19 cellular contexts compared by ENCODE assay signal in the genomic region with DNA sequence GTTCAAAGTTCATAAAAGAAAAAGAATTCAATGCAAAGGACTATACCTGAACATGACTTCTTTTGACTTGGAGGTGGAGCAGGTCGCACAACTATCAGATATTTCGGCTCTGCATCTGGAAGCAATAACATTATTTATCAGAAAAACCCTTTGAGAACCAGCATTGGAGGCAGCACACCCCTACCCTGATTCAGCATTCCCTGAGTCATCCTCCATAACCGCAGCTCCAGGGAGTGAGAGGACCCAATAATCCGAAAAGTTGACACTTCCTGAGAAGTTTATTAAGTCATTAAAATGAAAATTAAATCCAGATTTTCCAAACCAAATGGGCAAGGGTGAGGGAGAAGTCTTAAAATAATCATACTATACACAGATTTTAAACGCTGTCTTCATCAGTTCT.
A peak's percentile ranks its signal among the peaks of the same experiment; 100 is the strongest.
DNase-seq lines count a peak whose midpoint lies in the region; ATAC-seq and TF ChIP-seq lines count a peak whose summit lies in the region.
"Had no signal": no experiment of that assay in that cellular context is flagged by ENCODE, and none has a peak within 500 bp of the region (broad histone marks: within the 10 kb centered on the region; RNA-seq: fewer than 3 reads in every experiment).

No MANE protein-coding gene starts in this region.

- no peak overlapping the region for H3K4me2 ChIP-seq in Karpas-422 (ENCODE audit: low read depth, low read length, poor library complexity, severe bottlenecking)

- no peak overlapping the region for H3K9ac ChIP-seq in Karpas-422 (ENCODE audit: low read length)

- H3K9me2 ChIP-seq in Karpas-422 (replicated peaks; ENCODE audit: insufficient read depth, low read length) = no peaks in the 10 kb centered on the region

- peaks cover 5% of the 10 kb centered on the region; the same call in 1 of the 2 replicates for H3K4me1 ChIP-seq in Karpas-422 (ENCODE audit: low read length)
- H3K4me1 ChIP-seq in uterus = no peaks in the 10 kb centered on the region
- H3K4me1 ChIP-seq: psoas muscle, SJSA1 had no signal

- no peaks in the 10 kb centered on the region for H3K36me3 ChIP-seq in Karpas-422 (ENCODE audit: insufficient read depth, low read length)
- H3K36me3 ChIP-seq in uterus = no peaks in the 10 kb centered on the region
- H3K36me3 ChIP-seq: SJSA1 had no signal

- H3K4me3 ChIP-seq in Karpas-422 (ENCODE audit: low read length) (no peak overlapping the region), choroid plexus epithelial cell (ENCODE audit: low read depth, low read length) (no peak overlapping the region), skeletal muscle cell (ENCODE audit: low read depth, low read length) (no peak overlapping the region), uterus (no peak overlapping the region)
- H3K4me3 ChIP-seq: dorsolateral prefrontal cortex, esophagus muscularis mucosa, psoas muscle, SJSA1 had no signal

- H3K27me3 ChIP-seq in Karpas-422 (ENCODE audit: low read length) (no peaks in the 10 kb centered on the region), uterus (no peaks in the 10 kb centered on the region)
- H3K27me3 ChIP-seq: dorsolateral prefrontal cortex, esophagus muscularis mucosa, SJSA1 had no signal

- TF ChIP-seq CTCF in choroid plexus epithelial cell (conservative IDR thresholded peaks at IDR 0.05; ENCODE audit: low read depth, low read length) (no peak), uterus (IDR thresholded peaks at IDR 0.05) (no peak)

- no peak for TF ChIP-seq POLR2A in uterus (IDR thresholded peaks at IDR 0.05)

- DNase-seq in EL = peak; percentile 87
- DNase-seq in Karpas-422 = peak; percentile 6
- peak; percentile 45 for DNase-seq in choroid plexus epithelial cell (ENCODE audit: low read depth)
- peak; percentile 39 for DNase-seq in skeletal muscle cell (ENCODE audit: low read depth)
- DNase-seq in H4 (ENCODE audit: low spot score) = no peak
- DNase-seq in hippocampal formation (lab: John Stamatoyannopoulos, UW) = no peak
- DNase-seq in uterus = no peak
- DNase-seq: activated CD4-positive, alpha-beta T cell treated with anti-CD3 and anti-CD28 coated beads for 48 hours; activated CD8-positive, alpha-beta memory T cell treated with anti-CD3 and anti-CD28 coated beads, Interleukin-2, amount 50 U/mL, for 48 hours; activated naive CD4-positive, alpha-beta T cell treated with Interleukin-2 at 50 U/mL for 16 hours; CD4-positive, CD25-positive, alpha-beta regulatory T cell; dorsolateral prefrontal cortex; NCI-H1436; NCI-H2171; psoas muscle; stimulated activated CD4-positive, alpha-beta T cell treated with anti-CD3 and anti-CD28 coated beads, Interleukin-12 subunit alpha, Interleukin-12 subunit beta, amount 100 ng/mL, for 4 hours had no signal

- intact Hi-C loops in uterus (cut with DNase I; ENCODE audit: low total_unique reads) = no loop called here

- no peaks in the 10 kb centered on the region for H4K20me1 ChIP-seq in Karpas-422 (ENCODE audit: insufficient read depth, low read depth, low read length)

- no peak overlapping the region for H2AFZ ChIP-seq in Karpas-422 (ENCODE audit: low read length)

- no peak for ATAC-seq in GM21717 (IDR thresholded peaks at IDR 0.05; ENCODE audit: unreplicated experiment)
- ATAC-seq: psoas muscle had no signal

- H3K9me3 ChIP-seq in Karpas-422 (ENCODE audit: low read length) (no peaks in the 10 kb centered on the region), uterus (no peaks in the 10 kb centered on the region)
- H3K9me3 ChIP-seq: esophagus muscularis mucosa, psoas muscle, SJSA1 had no signal

- no peak overlapping the region for H3K27ac ChIP-seq in Karpas-422 (ENCODE audit: low read length)
- H3K27ac ChIP-seq in uterus = no peak overlapping the region
- H3K27ac ChIP-seq: dorsolateral prefrontal cortex, esophagus muscularis mucosa, psoas muscle, SJSA1 had no signal

- H3K79me2 ChIP-seq in Karpas-422 (ENCODE audit: low read length) = no peaks in the 10 kb centered on the region

Comparison
In these comparisons a context has a peak if more than half of its experiments do, and no peak if none do; other contexts are left out.
1. DNase-seq: peak in EL (single experiment), Karpas-422 (single experiment), choroid plexus epithelial cell (single experiment) and skeletal muscle cell (single experiment); none in H4 (single experiment), hippocampal formation (0 of 2) and uterus (0 of 2).